ENCODE assay signal across 1 cellular context in genomic region chr7:26863504-26864308, GRCh38.
A peak's percentile ranks its signal among the peaks of the same experiment; 100 is the strongest.
TF ChIP-seq lines count a peak whose summit lies in the region.

No MANE protein-coding gene starts in this region.

TF ChIP-seq in HepG2, 621 proteins besides CTCF, POLR2A, EP300 and RAD21 (continued from another document):
- TF ChIP-seq GMEB1 (CRISPR knock-in tag; IDR thresholded peaks at IDR 0.05; ENCODE audit: borderline replicate concordance) (no peak), NKX3-1 (CRISPR knock-in tag; IDR thresholded peaks at IDR 0.05) (0 out of 2 replicates have a peak, but pooled peaks have one; percentile 2), ZNF660 (CRISPR knock-in tag; IDR thresholded peaks at IDR 0.05; ENCODE audit: borderline replicate concordance, low read depth) (no peak), ZNF20 (CRISPR knock-in tag; IDR thresholded peaks at IDR 0.05) (no peak), KMT2B (CRISPR knock-in tag; IDR thresholded peaks at IDR 0.05) (no peak), ZNF646 (CRISPR knock-in tag; IDR thresholded peaks at IDR 0.05) (0 out of 2 replicates have a peak, but pooled peaks have one; percentile 80), ZNF558 (CRISPR knock-in tag; IDR thresholded peaks at IDR 0.05; ENCODE audit: borderline replicate concordance) (no peak), JUNB (CRISPR knock-in tag; IDR thresholded peaks at IDR 0.05; ENCODE audit: borderline replicate concordance) (peak; percentile 19; the same call in 1 of the 2 replicates), ZNF10 (CRISPR knock-in tag; IDR thresholded peaks at IDR 0.05; ENCODE audit: borderline replicate concordance, low read depth) (no peak), RCOR2 (CRISPR knock-in tag; IDR thresholded peaks at IDR 0.05) (no peak), DR1 (CRISPR knock-in tag; IDR thresholded peaks at IDR 0.05) (peak; percentile 3; the same call in 1 of the 2 replicates), HOXD1 (CRISPR knock-in tag; IDR thresholded peaks at IDR 0.05) (no peak), SMARCC2 (IDR thresholded peaks at IDR 0.05) (no peak), ZNF232 (CRISPR knock-in tag; IDR thresholded peaks at IDR 0.05; ENCODE audit: borderline replicate concordance) (no peak), ZBTB42 (CRISPR knock-in tag; IDR thresholded peaks at IDR 0.05) (no peak), BCL3 (CRISPR knock-in tag; IDR thresholded peaks at IDR 0.05) (no peak), TCF7 (IDR thresholded peaks at IDR 0.05; ENCODE audit: low read depth) (no peak), HBP1 (CRISPR knock-in tag; IDR thresholded peaks at IDR 0.05; ENCODE audit: low read depth) (no peak), THYN1 (CRISPR knock-in tag; IDR thresholded peaks at IDR 0.05; ENCODE audit: borderline replicate concordance, low read depth) (no peak), ZNF253 (CRISPR knock-in tag; IDR thresholded peaks at IDR 0.05; ENCODE audit: borderline replicate concordance) (no peak), SNAI1 (CRISPR knock-in tag; IDR thresholded peaks at IDR 0.05; ENCODE audit: borderline replicate concordance) (no peak), MZF1 (CRISPR knock-in tag; IDR thresholded peaks at IDR 0.05; ENCODE audit: borderline replicate concordance) (no peak), MTA1 (CRISPR knock-in tag; IDR thresholded peaks at IDR 0.05; ENCODE audit: borderline replicate concordance) (no peak)
